Comparison of ENCODE assay signal across 17 cellular contexts in the genomic region with DNA sequence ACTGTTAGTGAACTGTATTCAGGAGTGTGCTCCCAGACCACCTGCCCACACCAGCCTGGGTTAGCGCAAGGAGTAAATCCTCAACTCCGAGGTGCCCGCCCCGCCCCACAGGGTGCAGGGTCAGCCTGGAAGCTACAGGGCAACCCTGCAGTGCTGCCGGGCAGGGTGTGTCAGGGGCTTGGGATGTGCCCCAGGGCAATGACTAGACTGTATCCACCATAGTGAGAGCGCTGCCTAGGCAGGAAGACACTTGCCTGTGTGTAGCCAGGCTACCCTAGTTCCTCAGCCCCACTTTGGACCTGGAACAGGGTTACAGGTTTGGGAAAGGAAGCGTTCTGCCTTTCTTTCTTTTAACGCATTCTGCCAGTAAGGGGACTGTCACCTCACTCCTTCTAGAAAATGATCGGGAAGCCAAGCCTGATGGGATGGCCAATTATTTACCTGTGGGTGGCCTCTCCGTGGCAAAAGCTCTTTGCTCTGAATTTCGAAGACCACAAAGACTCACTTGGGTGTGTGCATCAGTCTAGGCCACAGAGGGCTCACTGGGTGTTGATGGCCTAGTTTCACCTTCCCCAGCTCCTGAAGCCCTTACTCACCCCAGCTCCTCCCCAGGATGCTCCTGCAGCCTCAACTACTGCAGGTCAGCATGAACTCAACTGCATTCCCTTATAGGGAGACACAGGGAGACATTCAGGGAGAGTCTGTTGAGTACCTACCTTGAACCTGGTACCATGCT.
"Had no signal": no experiment of that assay in that cellular context is flagged by ENCODE, and none has a peak within 500 bp of the region (broad histone marks: within the 10 kb centered on the region; RNA-seq: fewer than 3 reads in every experiment).

No MANE protein-coding gene starts in this region.

- H3K27ac ChIP-seq: body of pancreas, psoas muscle, testis had no signal

- H3K4me3 Mint-ChIP-seq: activated naive CD4-positive, alpha-beta T cell treated with anti-CD3 and anti-CD28 coated beads, Interleukin-2, amount 10 ng/mL, durations not matched to agents 7 days and 5 days; endodermal cell; naive B cell; stimulated activated naive CD8-positive, alpha-beta T cell treated with anti-CD3 and anti-CD28 coated beads, Interleukin-15, Interleukin-2, amounts not matched to agents 100 ng/mL and 50 ng/mL, for 24 hours had no signal

- H3K9me3 Mint-ChIP-seq: activated naive CD4-positive, alpha-beta T cell treated with anti-CD3 and anti-CD28 coated beads, Interleukin-2, amount 10 ng/mL, durations not matched to agents 7 days and 5 days; endodermal cell; naive B cell; stimulated activated naive CD8-positive, alpha-beta T cell treated with anti-CD3 and anti-CD28 coated beads, Interleukin-15, Interleukin-2, amounts not matched to agents 100 ng/mL and 50 ng/mL, for 24 hours had no signal

- ATAC-seq: body of pancreas, left cardiac atrium, sciatic nerve, SK-N-SH treated with all-trans-retinoic acid at 6 μM for 48 hours had no signal

- H3K4me1 ChIP-seq: body of pancreas, psoas muscle, testis had no signal

- H3K27ac Mint-ChIP-seq: activated naive CD4-positive, alpha-beta T cell treated with anti-CD3 and anti-CD28 coated beads, Interleukin-2, amount 10 ng/mL, durations not matched to agents 7 days and 5 days; endodermal cell; stimulated activated naive CD8-positive, alpha-beta T cell treated with anti-CD3 and anti-CD28 coated beads, Interleukin-15, Interleukin-2, amounts not matched to agents 100 ng/mL and 50 ng/mL, for 24 hours had no signal

- H3K27me3 Mint-ChIP-seq: activated naive CD4-positive, alpha-beta T cell treated with anti-CD3 and anti-CD28 coated beads, Interleukin-2, amount 10 ng/mL, durations not matched to agents 7 days and 5 days; naive B cell; stimulated activated naive CD8-positive, alpha-beta T cell treated with anti-CD3 and anti-CD28 coated beads, Interleukin-15, Interleukin-2, amounts not matched to agents 100 ng/mL and 50 ng/mL, for 24 hours had no signal

- H3K27me3 ChIP-seq: body of pancreas, testis had no signal

- H3K9me3 ChIP-seq: body of pancreas, psoas muscle, testis had no signal

- H3K4me1 Mint-ChIP-seq: activated naive CD4-positive, alpha-beta T cell treated with anti-CD3 and anti-CD28 coated beads, Interleukin-2, amount 10 ng/mL, durations not matched to agents 7 days and 5 days; endodermal cell had no signal

- DNase-seq: activated CD8-positive, alpha-beta memory T cell treated with anti-CD3 and anti-CD28 coated beads for 24 hours; activated naive CD4-positive, alpha-beta T cell treated with anti-CD3 and anti-CD28 coated beads, Interleukin-2, amount 10 ng/mL, durations not matched to agents 7 days and 5 days; amniotic stem cell; body of pancreas; dermis blood vessel endothelial cell; endodermal cell; left cardiac atrium; naive B cell; nucleus accumbens; psoas muscle; stimulated activated CD4-positive, alpha-beta T cell treated with anti-CD3 and anti-CD28 coated beads, Interleukin-12 subunit alpha, Interleukin-12 subunit beta, amount 100 ng/mL, for 4 hours; stimulated activated CD4-positive, alpha-beta T cell treated with anti-CD3 and anti-CD28 coated beads, Interleukin-2, amount 100 ng/mL, for 48 hours; stimulated activated CD8-positive, alpha-beta memory T cell treated with anti-CD3 and anti-CD28 coated beads, Interleukin-4, amount 100 ng/mL, for 48 hours; testis had no signal
